Comparison of ENCODE assay signal across 11 cellular contexts in the genomic region with DNA sequence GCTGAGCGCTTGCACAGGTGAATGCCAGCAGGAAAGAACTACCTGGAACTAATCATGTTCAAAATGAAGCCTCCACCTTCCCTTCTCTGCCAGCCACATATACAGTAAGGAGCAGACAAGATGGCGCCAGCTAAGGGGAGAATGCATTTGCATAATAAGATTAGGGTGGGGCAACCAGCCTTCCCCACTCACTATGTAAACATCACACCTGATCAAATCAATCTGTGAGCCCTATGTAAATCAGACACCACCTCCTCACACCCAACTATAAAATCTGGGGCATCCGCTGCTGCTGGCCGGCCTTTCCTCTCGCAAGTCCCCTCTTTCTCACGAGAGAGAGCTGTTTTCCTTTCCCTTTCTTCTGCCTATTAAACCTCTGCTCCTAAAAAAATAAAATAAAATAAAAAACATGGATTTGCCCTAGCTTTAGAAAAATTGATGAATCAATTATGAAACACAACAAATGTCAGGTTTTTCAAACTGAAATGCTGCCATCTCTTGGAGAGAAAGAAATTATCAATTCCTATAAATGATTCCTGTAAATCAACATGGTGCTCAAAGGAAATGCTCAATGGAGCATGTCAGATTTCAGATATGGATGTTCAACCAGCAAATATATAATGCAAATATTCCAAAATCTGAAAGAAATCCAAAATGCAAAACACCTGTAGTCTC.
DNase-seq lines count a peak whose midpoint lies in the region; ATAC-seq, FAIRE-seq and TF ChIP-seq lines count a peak whose summit lies in the region.
"Had no signal": no experiment of that assay in that cellular context is flagged by ENCODE, and none has a peak within 500 bp of the region (broad histone marks: within the 10 kb centered on the region; RNA-seq: fewer than 3 reads in every experiment).

No MANE protein-coding gene starts in this region.

- no peak overlapping the region for H4K8ac ChIP-seq in H1 (ENCODE audit: extremely low read depth, insufficient read depth, low read length)

- 0 out of 2 replicates have a peak, but pooled peaks have one; percentile 18 for TF ChIP-seq RAD21 in SK-N-SH (IDR thresholded peaks at IDR 0.05; ENCODE audit: low read length)
- no peak for TF ChIP-seq RAD21 in H1 (IDR thresholded peaks at IDR 0.05 in 1 of 2, conservative IDR thresholded peaks at IDR 0.05 in 1 of 2; ENCODE audit: low read depth in 2 of 2, low read length in 2 of 2)

- H3K4ac ChIP-seq in H1 (replicated peaks; ENCODE audit: insufficient read length, low read depth, low read length), result no peak overlapping the region

- TF ChIP-seq CTCF in SK-N-SH (IDR thresholded peaks at IDR 0.05), result no peak
- no peak for TF ChIP-seq CTCF in H1 (IDR thresholded peaks at IDR 0.05; ENCODE audit: control extremely low read depth in 1 of 3, insufficient read depth in 1 of 3, low read depth in 1 of 3, low read length in 3 of 3)
- TF ChIP-seq CTCF in stomach (IDR thresholded peaks at IDR 0.05), result no peak

- H3K9ac ChIP-seq in SK-N-SH (no peak overlapping the region), H1 (replicated peaks in 1 of 4; ENCODE audit: extremely low read depth in 1 of 4, low read depth in 3 of 4, low read length in 3 of 4) (no peak overlapping the region)

- H3K4me2 ChIP-seq in SK-N-SH (no peak overlapping the region), H1 (ENCODE audit: insufficient read depth in 1 of 2, low read depth in 2 of 2, low read length in 2 of 2) (no peak overlapping the region)

- no peak overlapping the region for H3K56ac ChIP-seq in H1 (replicated peaks; ENCODE audit: insufficient read length, low read depth, low read length)

- no peak overlapping the region for H2AK5ac ChIP-seq in H1 (ENCODE audit: low read depth, low read length)

- H3K27me3 ChIP-seq in SK-N-SH (ENCODE audit: insufficient read depth), result no peaks in the 10 kb centered on the region
- no peaks in the 10 kb centered on the region for H3K27me3 ChIP-seq in H1 (replicated peaks in 1 of 4; ENCODE audit: control insufficient read depth in 3 of 4, extremely low read depth in 1 of 4, insufficient read depth in 3 of 4, low read length in 3 of 4)
- H3K27me3 ChIP-seq in stomach, result no peaks in the 10 kb centered on the region

- H4K20me1 ChIP-seq in SK-N-SH (ENCODE audit: insufficient read depth) (no peaks in the 10 kb centered on the region), H1 (replicated peaks in 1 of 2; ENCODE audit: control insufficient read depth in 1 of 2, insufficient read depth in 2 of 2, low read length in 2 of 2) (no peaks in the 10 kb centered on the region)

- H2BK5ac ChIP-seq in H1 (ENCODE audit: low read depth, low read length), result no peak overlapping the region

- H4K5ac ChIP-seq in H1 (ENCODE audit: insufficient read length, low read depth, low read length), result no peak overlapping the region

- H3K14ac ChIP-seq in H1 (ENCODE audit: insufficient read length), result no peak overlapping the region

- H3K23me2 ChIP-seq in H1 (ENCODE audit: low read depth, low read length), result no peaks in the 10 kb centered on the region

- H2AFZ ChIP-seq in SK-N-SH (ENCODE audit: low read depth) (no peak overlapping the region), H1 (ENCODE audit: low read length) (no peak overlapping the region)

- no peaks in the 10 kb centered on the region for H3K36me3 ChIP-seq in SK-N-SH (replicated peaks in 1 of 2; ENCODE audit: control insufficient read depth in 1 of 2, insufficient read depth in 2 of 2, low read length in 1 of 2)
- H3K36me3 ChIP-seq in H1 (ENCODE audit: control insufficient read depth in 2 of 4, insufficient read depth in 4 of 4, low read length in 3 of 4), result no peaks in the 10 kb centered on the region; a peak in 1 of 8 replicates
- peaks cover 0 to 6% (median 0%) of the 10 kb centered on the region in 4 donors for H3K36me3 ChIP-seq in stomach

- peaks cover 3% of the 10 kb centered on the region; the same call in 1 of the 2 replicates for H3K79me1 ChIP-seq in H1 (ENCODE audit: low read depth, low read length)

- H3F3A ChIP-seq in SK-N-SH (replicated peaks; ENCODE audit: insufficient read depth), result no peaks in the 10 kb centered on the region

- intact Hi-C loops in stomach (cut with DNase I; ENCODE audit: low total_unique reads), result no loop called here

- no peak for TF ChIP-seq POLR2A in H1 (IDR thresholded peaks at IDR 0.05; ENCODE audit: control extremely low read depth in 1 of 2, low read depth in 2 of 2, low read length in 2 of 2)
- no peak for TF ChIP-seq POLR2A in stomach (IDR thresholded peaks at IDR 0.05)

- FAIRE-seq in H1 (lab: Jason Lieb, UNC), result no peak

- CTCF ChIA-PET in SK-N-SH (lab: Yijun Ruan, JAX), result interaction anchor here (1.1 to 1.3 kb wide), 3 partner anchors 9 to 49 kb away, joined by 3 to 7 read pairs (median 4); no protein-coding TSS in a partner anchor
- CTCF ChIA-PET in H1 (lab: Charles Lee; ENCODE audit: partially characterized antibody), result interaction anchor here (0.8 to 2.8 kb wide), 5 partner anchors 9 to 167 kb away, joined by 3 to 12 read pairs (median 6); no protein-coding TSS in a partner anchor

- DNase-seq in SK-N-SH, result no peak
- DNase-seq in NCI-H526 treated with DMSO at 0.1 percent for 48 hours (lab: John Stamatoyannopoulos, UW), result peak; percentile 10
- peak in 1 of 2 experiments; percentile 39 for DNase-seq in H1 (ENCODE audit: low read depth in 1 of 2, low spot score in 2 of 2)
- no peak for DNase-seq in stomach
- DNase-seq: activated B cell treated with CpG ODN at 0.5 μM for 24 hours; activated naive CD4-positive, alpha-beta T cell treated with anti-CD3 and anti-CD28 coated beads, Interleukin-2, amount 50 U/mL, for 16 hours; retina had no signal

- no peaks in the 10 kb centered on the region for H3K9me3 ChIP-seq in SK-N-SH
- no peaks in the 10 kb centered on the region for H3K9me3 ChIP-seq in H1 (ENCODE audit: insufficient read depth in 2 of 2, low read depth in 1 of 2, low read length in 1 of 2)
- H3K9me3 ChIP-seq in stomach, result no peaks in the 10 kb centered on the region

- H3K79me2 ChIP-seq in SK-N-SH (ENCODE audit: insufficient read depth), result peaks cover 83% of the 10 kb centered on the region
- H3K79me2 ChIP-seq in H1 (ENCODE audit: control insufficient read depth in 1 of 2, insufficient read depth in 2 of 2, low read length in 2 of 2), result no peaks in the 10 kb centered on the region

- H3K27ac ChIP-seq in SK-N-SH (ENCODE audit: low read depth in 2 of 2, low read length in 1 of 2) (no peak overlapping the region), H1 (ENCODE audit: low read depth, low read length) (no peak overlapping the region), stomach (peak overlapping the region in 3 of 5 donors; percentile 11 to 60 (median 44))

- no peak overlapping the region for H2BK120ac ChIP-seq in H1 (replicated peaks; ENCODE audit: low read depth, low read length)

- H3K9me2 ChIP-seq in SK-N-SH, result no peaks in the 10 kb centered on the region

- H4K91ac ChIP-seq in H1 (replicated peaks; ENCODE audit: insufficient read length, low read length), result no peak overlapping the region

- no peaks in the 10 kb centered on the region; a peak in 3 of 4 replicates for H3K4me1 ChIP-seq in SK-N-SH (ENCODE audit: control insufficient read depth in 1 of 2, insufficient read depth in 2 of 2, low read depth in 1 of 2, low read length in 1 of 2)
- peaks cover 0 to 6% (median 2%) of the 10 kb centered on the region in 4 experiments; a peak in 2 of 7 replicates for H3K4me1 ChIP-seq in H1 (replicated peaks in 1 of 4; ENCODE audit: control insufficient read depth in 3 of 4, insufficient read depth in 4 of 4, low read length in 3 of 4)
- peaks cover 11 to 67% (median 18%) of the 10 kb centered on the region in 4 donors for H3K4me1 ChIP-seq in stomach

- 93% methylated on average over 5 of the region's 6 CpGs for WGBS in SK-N-SH (ENCODE audit: low lambda C conversion rate)
- WGBS in H1 (ENCODE audit: extremely low coverage in 1 of 2, insufficient coverage in 1 of 2, insufficient read length in 1 of 2, insufficient replicate concordance in 2 of 2, low coverage in 1 of 2, low lambda C conversion rate in 2 of 2, missing lambda C conversion rate in 1 of 2), 2 experiments, result 94% methylated on average over 6 of the region's 6 CpGs; no CpG with 5 or more reads in 1 of the 2 experiments
- 52 to 84% (median 69%) methylated on average over 6 of the region's 6 CpGs for WGBS in stomach, 5 donors

- no peak overlapping the region for H2BK12ac ChIP-seq in H1 (ENCODE audit: low read depth, low read length)

- H2BK20ac ChIP-seq in H1 (ENCODE audit: low read length), result no peak overlapping the region

- POLR2A ChIA-PET in SK-N-SH (lab: Yijun Ruan, JAX) (no interaction called here), H1 (lab: Charles Lee; ENCODE audit: partially characterized antibody) (no interaction called here)

- ATAC-seq in SK-N-SH treated with all-trans-retinoic acid at 6 μM for 48 hours (no peak), GM19324 (IDR thresholded peaks at IDR 0.05; ENCODE audit: low FRiP score, unreplicated experiment) (no peak), HG03196 (IDR thresholded peaks at IDR 0.05; ENCODE audit: unreplicated experiment) (no peak), HG02798 (IDR thresholded peaks at IDR 0.05; ENCODE audit: poor library complexity, unreplicated experiment) (no peak)

- no peak overlapping the region for H3K23ac ChIP-seq in H1 (ENCODE audit: insufficient read length)

- no peak overlapping the region for H3K4me3 ChIP-seq in SK-N-SH (ENCODE audit: low read depth in 2 of 2, low read length in 1 of 2)
- no peak overlapping the region for H3K4me3 ChIP-seq in H1 (ENCODE audit: extremely low read depth in 1 of 4, insufficient read depth in 2 of 4, low read depth in 3 of 4, low read length in 4 of 4)
- no peak overlapping the region for H3K4me3 ChIP-seq in stomach

- no peak overlapping the region for H3K18ac ChIP-seq in H1 (ENCODE audit: extremely low read depth, low read length)

- H2BK15ac ChIP-seq in H1 (ENCODE audit: low read length), result no peak overlapping the region

- TF ChIP-seq EP300 in SK-N-SH (IDR thresholded peaks at IDR 0.05; ENCODE audit: borderline replicate concordance in 1 of 2, low read depth in 1 of 2, low read length in 1 of 2), result no peak
- TF ChIP-seq EP300 in H1 (IDR thresholded peaks at IDR 0.05; ENCODE audit: borderline replicate concordance in 1 of 2, low read depth in 2 of 2, low read length in 2 of 2), result no peak
- TF ChIP-seq EP300 in stomach (IDR thresholded peaks at IDR 0.05), result no peak

TF ChIP-seq in SK-N-SH, 30 proteins besides CTCF, POLR2A, EP300 and RAD21 (continues in another document):
- no peak for TF ChIP-seq YY1 (IDR thresholded peaks at IDR 0.05; ENCODE audit: low read depth)
- TF ChIP-seq MEF2A (IDR thresholded peaks at IDR 0.05; ENCODE audit: borderline replicate concordance, low read depth), result no peak

TF ChIP-seq in SK-N-SH treated with all-trans-retinoic acid at 6 μM for 48 hours, 23 proteins besides CTCF, POLR2A, EP300 and RAD21 (continues in another document):
- no peak for TF ChIP-seq ARNTL (CRISPR knock-in tag; IDR thresholded peaks at IDR 0.05; ENCODE audit: borderline replicate concordance, low read depth)
- TF ChIP-seq GLIS3 (CRISPR knock-in tag; IDR thresholded peaks at IDR 0.05), result no peak
- TF ChIP-seq ZFP30 (CRISPR knock-in tag; IDR thresholded peaks at IDR 0.05), result no peak
- TF ChIP-seq ISL1 (CRISPR knock-in tag; IDR thresholded peaks at IDR 0.05), result no peak

Comparison
In these comparisons a context has a peak if more than half of its experiments do, and no peak if none do; other contexts are left out.
1. H3K27ac ChIP-seq: peak in stomach (3 of 5); none in SK-N-SH (0 of 2) and H1 (single experiment).